ENCODE assay signal across 1 cellular context in the genomic region with DNA sequence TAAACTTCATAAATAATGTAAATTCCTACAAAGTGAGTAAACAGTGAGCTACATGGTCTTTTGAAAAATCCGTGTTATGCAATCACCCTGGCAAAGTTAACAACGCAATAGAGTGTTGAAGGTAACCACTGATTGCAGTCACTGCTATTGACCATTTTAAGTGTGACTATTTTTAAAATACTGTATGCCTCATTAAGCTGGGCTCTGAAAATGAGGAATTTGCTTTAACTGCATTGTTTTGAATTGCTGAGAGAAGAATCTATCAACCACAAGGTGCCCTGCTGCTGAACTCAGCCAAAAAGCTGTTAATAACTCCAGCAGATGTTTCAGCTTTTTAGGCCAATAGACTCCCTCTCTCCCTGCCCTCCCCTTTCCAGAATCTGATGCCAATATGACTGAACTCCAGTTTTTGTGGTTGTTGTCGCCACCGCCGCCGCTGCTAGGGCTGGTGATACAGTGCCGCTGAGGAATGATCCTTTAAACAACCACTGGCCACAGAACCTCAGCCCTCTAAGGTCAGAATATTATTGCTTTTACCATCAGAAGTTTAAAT.
A peak's percentile ranks its signal among the peaks of the same experiment; 100 is the strongest.
TF ChIP-seq lines count a peak whose summit lies in the region.

No MANE protein-coding gene starts in this region.

TF ChIP-seq in liver, 16 proteins besides CTCF, POLR2A, EP300 and RAD21 (continued from another document):
- TF ChIP-seq, protein P1, sequence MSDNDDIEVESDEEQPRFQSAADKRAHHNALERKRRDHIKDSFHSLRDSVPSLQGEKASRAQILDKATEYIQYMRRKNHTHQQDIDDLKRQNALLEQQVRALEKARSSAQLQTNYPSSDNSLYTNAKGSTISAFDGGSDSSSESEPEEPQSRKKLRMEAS (IDR thresholded peaks at IDR 0.05), result no peak
- TF ChIP-seq FOXA2 (IDR thresholded peaks at IDR 0.05) (peak; percentile 70), HNF4G (IDR thresholded peaks at IDR 0.05) (no peak), TAF1 (conservative IDR thresholded peaks at IDR 0.05) (peak; percentile 65), NR2F2 (IDR thresholded peaks at IDR 0.05) (no peak), JUND (IDR thresholded peaks at IDR 0.05) (no peak)
